Comparison of ENCODE assay signal across 8 cellular contexts in genomic region chr12:56078931-56079728, GRCh38. TPM values are rescaled to one million over a fixed set of nuclear protein-coding genes. Genes with fewer than 3 reads are reported as not detected.
DNase-seq lines count a peak whose midpoint lies in the region; ATAC-seq, FAIRE-seq and TF ChIP-seq lines count a peak whose summit lies in the region.

No MANE protein-coding gene starts in this region.

- TF ChIP-seq EP300 in GM12878 (IDR thresholded peaks at IDR 0.05; ENCODE audit: borderline replicate concordance in 1 of 2, control insufficient read depth in 1 of 2, low read depth in 2 of 2, low read length in 2 of 2), result no peak

- WGBS in GM12878 (ENCODE audit: insufficient coverage, insufficient replicate concordance, low lambda C conversion rate, missing lambda C conversion rate), result 10% methylated on average over 50 of the region's 50 CpGs

- peak overlapping the region; percentile 95 for H3K4me2 ChIP-seq in GM12878 (ENCODE audit: control insufficient read depth, insufficient read depth)

- peak overlapping the region; percentile 84 to 94 (median 86) for H3K4me3 Mint-ChIP-seq in CD8-positive, alpha-beta memory T cell

- no peaks in the 10 kb centered on the region for H4K20me1 ChIP-seq in GM12878 (ENCODE audit: control insufficient read depth, insufficient read depth)

- RAD21 ChIA-PET in GM12878 (lab: Charles Lee; ENCODE audit: unreplicated experiment), result no interaction called here

- no TSS peak for BruUV-seq in GM12878 (replicated peaks; lab: Mats Ljungman, UMichigan)

- peak overlapping the region; percentile 55 for H2AFZ ChIP-seq in GM12878 (ENCODE audit: control insufficient read depth, low read depth, low read length)

- in situ Hi-C loops in GM12878 (cut with MboI), result no loop called here

- TF ChIP-seq CTCF in GM12878 (IDR thresholded peaks at IDR 0.05 in 2 of 3, conservative IDR thresholded peaks at IDR 0.05 in 1 of 3; ENCODE audit: control insufficient read depth in 2 of 3, extremely low read depth in 1 of 3, insufficient read depth in 1 of 3, low read depth in 3 of 3, low read length in 3 of 3), result peak; percentile 37 to 61 (median 45)

- peak; percentile 37 to 70 (median 42) for DNase-seq in CD8-positive, alpha-beta memory T cell
- DNase-seq in NAMALWA (ENCODE audit: low spot score), result peak; percentile 53
- peak; percentile 23 for DNase-seq in T-helper 22 cell (ENCODE audit: low read depth)
- no peak for DNase-seq in GM12878 (ENCODE audit: low read depth, low spot score)
- DNase-seq in hippocampal formation (lab: John Stamatoyannopoulos, UW), result peak; percentile 40 to 83
- DNase-seq in pulmonary artery endothelial cell (ENCODE audit: low read depth, low spot score), result peak; percentile 66

- peaks cover 7 to 12% of the 10 kb centered on the region in 2 donors for H3K27me3 Mint-ChIP-seq in CD8-positive, alpha-beta memory T cell

- H3K27ac ChIP-seq in CD8-positive, alpha-beta memory T cell (ENCODE audit: low read depth, low read length), result peak overlapping the region; percentile 38
- no peak overlapping the region for H3K27ac ChIP-seq in GM12878 (ENCODE audit: control insufficient read depth, insufficient read depth)

- CTCF ChIA-PET in CD8-positive, alpha-beta memory T cell (lab: Charles Lee), result interaction anchor here (0.7 to 1.6 kb wide), 12 partner anchors 10 to 83 kb away, joined by 3 to 8 read pairs (median 3); partner anchors contain the start of genes PA2G4, RPL41 and ZC3H10
- CTCF ChIA-PET in GM12878 (lab: Yijun Ruan, JAX), result interaction anchor here (0.6 kb wide), 2 partner anchors 352 to 360 kb away, joined by 3 read pairs; no protein-coding TSS in a partner anchor

- H3K36me3 ChIP-seq in CD8-positive, alpha-beta memory T cell (ENCODE audit: insufficient read depth, low read length), result no peaks in the 10 kb centered on the region
- H3K36me3 ChIP-seq in GM12878 (ENCODE audit: control insufficient read depth in 2 of 2, insufficient read depth in 2 of 2, low read length in 1 of 2), result no peaks in the 10 kb centered on the region

- peak overlapping the region in 6 of 8 donors; percentile 10 to 70 (median 50) for H3K27ac Mint-ChIP-seq in CD8-positive, alpha-beta memory T cell

- no peaks in the 10 kb centered on the region for H3K79me2 ChIP-seq in GM12878 (ENCODE audit: control insufficient read depth, insufficient read depth, low read length)

- no peak overlapping the region for H3K9ac ChIP-seq in GM12878 (ENCODE audit: control insufficient read depth, insufficient read depth, low read length)

- TF ChIP-seq RAD21 in GM12878 (IDR thresholded peaks at IDR 0.05; ENCODE audit: insufficient read depth, low read depth, low read length), result no peak

- H3K9me3 Mint-ChIP-seq in CD8-positive, alpha-beta memory T cell, result no peaks in the 10 kb centered on the region

- peaks cover 0 to 1% (median 0%) of the 10 kb centered on the region in 3 donors for H3K36me3 Mint-ChIP-seq in CD8-positive, alpha-beta memory T cell

- peaks cover 5% of the 10 kb centered on the region for H3K4me1 ChIP-seq in CD8-positive, alpha-beta memory T cell (ENCODE audit: insufficient read depth, low read length)
- H3K4me1 ChIP-seq in GM12878 (ENCODE audit: control insufficient read depth, insufficient read depth, low read length), result no peaks in the 10 kb centered on the region

- no peak for TF ChIP-seq POLR2A in GM12878 (IDR thresholded peaks at IDR 0.05; ENCODE audit: low read depth, low read length)

- POLR2A ChIA-PET in CD8-positive, alpha-beta memory T cell (lab: Charles Lee), result interaction anchor here (1.4 to 2.2 kb wide), 2 partner anchors 25 to 39 kb away, joined by 4 to 9 read pairs; partner anchors contain the start of genes PA2G4 and ZC3H10
- POLR2A ChIA-PET in GM12878 (lab: Charles Lee), result no interaction called here

- H3K9me3 ChIP-seq in CD8-positive, alpha-beta memory T cell (ENCODE audit: low read length), result no peaks in the 10 kb centered on the region
- H3K9me3 ChIP-seq in GM12878 (replicated peaks; ENCODE audit: control insufficient read depth, insufficient read depth, low read length), result no peaks in the 10 kb centered on the region

- SMC1A ChIA-PET in GM12878 (lab: Charles Lee; ENCODE audit: uncharacterized antibody, unreplicated experiment), result no interaction called here

- ATAC-seq in GM21423 (IDR thresholded peaks at IDR 0.05; ENCODE audit: unreplicated experiment), result peak; percentile 61
- ATAC-seq in GM12878, result peak; percentile 86
- no peak for ATAC-seq in HG03565 (IDR thresholded peaks at IDR 0.05; ENCODE audit: unreplicated experiment)

- H3K27me3 ChIP-seq in CD8-positive, alpha-beta memory T cell (ENCODE audit: insufficient read depth, low read length, poor library complexity, severe bottlenecking), result peaks cover 6% of the 10 kb centered on the region
- peaks cover 9 to 15% of the 10 kb centered on the region in 2 experiments; a peak in 3 of 4 replicates for H3K27me3 ChIP-seq in GM12878 (replicated peaks in 1 of 2; ENCODE audit: control insufficient read depth in 2 of 2, insufficient read depth in 2 of 2, low read length in 1 of 2)

- peak overlapping the region; percentile 83 for H3K4me3 ChIP-seq in CD8-positive, alpha-beta memory T cell (ENCODE audit: low read length)
- peak overlapping the region; percentile 65 for H3K4me3 ChIP-seq in GM12878

- intact Hi-C loops in GM12878 (cut with micrococcal nuclease; ENCODE audit: unreplicated experiment), result no loop called here

- no peak for FAIRE-seq in GM12878 (lab: Jason Lieb, UNC)

- H3K4me1 Mint-ChIP-seq in CD8-positive, alpha-beta memory T cell, result peaks cover 3 to 24% (median 4%) of the 10 kb centered on the region in 3 donors

RNA-seq across cellular contexts. Expression of gene ERBB3, which starts 0.8 kb away (rescaled TPM):
- 1 to 10 TPM; 1.7 to 1.9 TPM for total RNA-seq in CD8-positive, alpha-beta memory T cell
- 0.63 TPM for polyA plus RNA-seq in CD8-positive, alpha-beta memory T cell
- not detected in 2 replicates for total RNA-seq in GM12878 (2013; cell fraction: nucleolus; rRNA removed)
- total RNA-seq in GM12878 (2014; rRNA removed) (not detected in 2 replicates), GM12878 (2014; rRNA removed; fragmentation: Illumina TruSeq; extraction: Trizol) (0.04 TPM in 1 of 2 replicates, not detected in the other), GM12878 (2021) (0.58 and 0.72 TPM in 2 replicates), pulmonary artery endothelial cell (0.07 and 0.11 TPM in 2 replicates)
- polyA plus RNA-seq in GM12878 (2011; ENCODE audit: low read depth), result not detected
- polyA plus RNA-seq in GM12878 (2011; rRNA removed) (not detected in 2 replicates), GM12878 (2014; fragmentation: Illumina TruSeq; extraction: Trizol) (0.03 and 0.08 TPM in 2 replicates), GM12878 (2014; fragmentation: Nextera tagmentation; extraction: Ambion mirVana) (under 1 TPM in 1 of 2 experiments, not detected in 1; 0.08 TPM), GM12878 (2014; rRNA removed) (0.03 and 0.04 TPM in 2 replicates), GM12878 (2016; fragmentation: Nextera tagmentation; extraction: Ambion mirVana) (not detected)
- polyA plus RNA-seq in GM12878 (2011; cell fraction: cytosol; rRNA removed), result not detected in 2 replicates
- not detected in 2 replicates for polyA plus RNA-seq in GM12878 (2011; cell fraction: nucleus; rRNA removed)
- polyA plus RNA-seq in GM12878 (2012), result 0.15 and 0.17 TPM in 2 replicates
- not detected in 2 replicates for polyA minus RNA-seq in GM12878 (2011; rRNA and poly(A)+ RNA removed)
- not detected in 2 replicates for polyA minus RNA-seq in GM12878 (2011; cell fraction: cytosol; rRNA and poly(A)+ RNA removed)
- not detected in 2 replicates for polyA minus RNA-seq in GM12878 (2011; cell fraction: nucleus; rRNA and poly(A)+ RNA removed)

RNA-seq across cellular contexts. Expression of gene PA2G4, which starts 25.2 kb away (rescaled TPM):
- 100 to 1,000 TPM; 468 to 504 TPM for total RNA-seq in CD8-positive, alpha-beta memory T cell
- polyA plus RNA-seq in CD8-positive, alpha-beta memory T cell, result 249 TPM
- 132 and 137 TPM in 2 replicates for total RNA-seq in GM12878 (2013; cell fraction: nucleolus; rRNA removed)
- total RNA-seq in GM12878 (2014; rRNA removed) (355 and 400 TPM in 2 replicates), GM12878 (2014; rRNA removed; fragmentation: Illumina TruSeq; extraction: Trizol) (410 and 430 TPM in 2 replicates), GM12878 (2021) (277 and 280 TPM in 2 replicates), pulmonary artery endothelial cell (240 and 266 TPM in 2 replicates)
- 129 TPM for polyA plus RNA-seq in GM12878 (2011; ENCODE audit: low read depth)
- polyA plus RNA-seq in GM12878 (2011; rRNA removed) (468 and 540 TPM in 2 replicates), GM12878 (2014; fragmentation: Illumina TruSeq; extraction: Trizol) (491 and 563 TPM in 2 replicates), GM12878 (2014; fragmentation: Nextera tagmentation; extraction: Ambion mirVana) (100 to 1,000 TPM; 148 to 215 TPM), GM12878 (2014; rRNA removed) (383 and 415 TPM in 2 replicates), GM12878 (2016; fragmentation: Nextera tagmentation; extraction: Ambion mirVana) (100 to 1,000 TPM; 498 to 514 TPM)
- polyA plus RNA-seq in GM12878 (2011; cell fraction: cytosol; rRNA removed), result 237 and 291 TPM in 2 replicates
- polyA plus RNA-seq in GM12878 (2011; cell fraction: nucleus; rRNA removed), result 259 and 303 TPM in 2 replicates
- 171 and 173 TPM in 2 replicates for polyA plus RNA-seq in GM12878 (2012)
- 158 and 227 TPM in 2 replicates for polyA minus RNA-seq in GM12878 (2011; rRNA and poly(A)+ RNA removed)
- 72.6 and 96.4 TPM in 2 replicates for polyA minus RNA-seq in GM12878 (2011; cell fraction: cytosol; rRNA and poly(A)+ RNA removed)
- polyA minus RNA-seq in GM12878 (2011; cell fraction: nucleus; rRNA and poly(A)+ RNA removed), result 54.6 and 85.4 TPM in 2 replicates

RNA-seq across cellular contexts. Expression of gene RPL41, which starts 37.3 kb away (rescaled TPM):
- 1,000 to 10,000 TPM; 5,711 to 5,990 TPM for total RNA-seq in CD8-positive, alpha-beta memory T cell
- polyA plus RNA-seq in CD8-positive, alpha-beta memory T cell, result 7,268 TPM
- 334 and 462 TPM in 2 replicates for total RNA-seq in GM12878 (2013; cell fraction: nucleolus; rRNA removed)
- total RNA-seq in GM12878 (2014; rRNA removed) (6,008 and 6,605 TPM in 2 replicates), GM12878 (2014; rRNA removed; fragmentation: Illumina TruSeq; extraction: Trizol) (7,047 and 7,337 TPM in 2 replicates), GM12878 (2021) (5,267 and 5,474 TPM in 2 replicates), pulmonary artery endothelial cell (2,515 and 3,966 TPM in 2 replicates)
- 10,100 TPM for polyA plus RNA-seq in GM12878 (2011; ENCODE audit: low read depth)
- polyA plus RNA-seq in GM12878 (2011; rRNA removed) (14,787 and 15,000 TPM in 2 replicates), GM12878 (2014; fragmentation: Illumina TruSeq; extraction: Trizol) (9,589 and 10,255 TPM in 2 replicates), GM12878 (2014; fragmentation: Nextera tagmentation; extraction: Ambion mirVana) (over 10,000 TPM; 18,805 to 19,112 TPM), GM12878 (2014; rRNA removed) (7,850 and 8,961 TPM in 2 replicates), GM12878 (2016; fragmentation: Nextera tagmentation; extraction: Ambion mirVana) (1,000 to 10,000 TPM; 4,144 to 4,477 TPM)
- 17,621 and 20,103 TPM in 2 replicates for polyA plus RNA-seq in GM12878 (2011; cell fraction: cytosol; rRNA removed)
- polyA plus RNA-seq in GM12878 (2011; cell fraction: nucleus; rRNA removed), result 5,313 and 5,539 TPM in 2 replicates
- 10,955 and 14,767 TPM in 2 replicates for polyA plus RNA-seq in GM12878 (2012)
- 2,516 and 2,593 TPM in 2 replicates for polyA minus RNA-seq in GM12878 (2011; rRNA and poly(A)+ RNA removed)
- 1,044 and 1,084 TPM in 2 replicates for polyA minus RNA-seq in GM12878 (2011; cell fraction: cytosol; rRNA and poly(A)+ RNA removed)
- polyA minus RNA-seq in GM12878 (2011; cell fraction: nucleus; rRNA and poly(A)+ RNA removed), result 306 and 308 TPM in 2 replicates

RNA-seq across cellular contexts. Expression of gene RPS26, which starts 37.4 kb away (rescaled TPM):
- 10 to 100 TPM; 48.8 to 59.9 TPM for total RNA-seq in CD8-positive, alpha-beta memory T cell
- 1,127 TPM for polyA plus RNA-seq in CD8-positive, alpha-beta memory T cell
- total RNA-seq in GM12878 (2013; cell fraction: nucleolus; rRNA removed), result 75.1 and 88.8 TPM in 2 replicates
- total RNA-seq in GM12878 (2014; rRNA removed) (597 and 686 TPM in 2 replicates), GM12878 (2014; rRNA removed; fragmentation: Illumina TruSeq; extraction: Trizol) (1,014 and 1,019 TPM in 2 replicates), GM12878 (2021) (75.5 and 86.4 TPM in 2 replicates), pulmonary artery endothelial cell (94.9 and 101 TPM in 2 replicates)
- 165 TPM for polyA plus RNA-seq in GM12878 (2011; ENCODE audit: low read depth)
- polyA plus RNA-seq in GM12878 (2011; rRNA removed) (214 and 442 TPM in 2 replicates), GM12878 (2014; fragmentation: Illumina TruSeq; extraction: Trizol) (784 and 1,270 TPM in 2 replicates), GM12878 (2014; fragmentation: Nextera tagmentation; extraction: Ambion mirVana) (1,000 to 10,000 TPM; 2,920 to 3,147 TPM), GM12878 (2014; rRNA removed) (618 and 656 TPM in 2 replicates), GM12878 (2016; fragmentation: Nextera tagmentation; extraction: Ambion mirVana) (100 to 1,000 TPM; 855 to 907 TPM)
- 830 and 2,449 TPM in 2 replicates for polyA plus RNA-seq in GM12878 (2011; cell fraction: cytosol; rRNA removed)
- 258 and 284 TPM in 2 replicates for polyA plus RNA-seq in GM12878 (2011; cell fraction: nucleus; rRNA removed)
- polyA plus RNA-seq in GM12878 (2012), result 770 and 960 TPM in 2 replicates
- 507 and 724 TPM in 2 replicates for polyA minus RNA-seq in GM12878 (2011; rRNA and poly(A)+ RNA removed)
- polyA minus RNA-seq in GM12878 (2011; cell fraction: cytosol; rRNA and poly(A)+ RNA removed), result 62.0 and 68.0 TPM in 2 replicates
- 57.3 and 66.8 TPM in 2 replicates for polyA minus RNA-seq in GM12878 (2011; cell fraction: nucleus; rRNA and poly(A)+ RNA removed)

RNA-seq across cellular contexts. Expression of gene ZC3H10, which starts 38.9 kb away (rescaled TPM):
- 1 to 10 TPM; 8.1 to 9.0 TPM for total RNA-seq in CD8-positive, alpha-beta memory T cell
- polyA plus RNA-seq in CD8-positive, alpha-beta memory T cell, result 3.2 TPM
- 17.6 and 18.6 TPM in 2 replicates for total RNA-seq in GM12878 (2013; cell fraction: nucleolus; rRNA removed)
- 4.2 and 4.4 TPM in 2 replicates for total RNA-seq in GM12878 (2014; rRNA removed)
- total RNA-seq in GM12878 (2014; rRNA removed; fragmentation: Illumina TruSeq; extraction: Trizol), result 4.3 TPM in 2 replicates
- total RNA-seq in GM12878 (2021), result 6.4 and 7.0 TPM in 2 replicates
- polyA plus RNA-seq in GM12878 (2011; ENCODE audit: low read depth), result 0.56 TPM
- 1.3 and 1.8 TPM in 2 replicates for polyA plus RNA-seq in GM12878 (2011; rRNA removed)
- polyA plus RNA-seq in GM12878 (2011; cell fraction: cytosol; rRNA removed), result 1.3 and 1.7 TPM in 2 replicates
- polyA plus RNA-seq in GM12878 (2011; cell fraction: nucleus; rRNA removed), result 4.7 and 5.0 TPM in 2 replicates
- polyA plus RNA-seq in GM12878 (2012), result 0.89 and 1.4 TPM in 2 replicates
- polyA plus RNA-seq in GM12878 (2014; fragmentation: Illumina TruSeq; extraction: Trizol), result 1.8 and 2.6 TPM in 2 replicates
- polyA plus RNA-seq in GM12878 (2014; fragmentation: Nextera tagmentation; extraction: Ambion mirVana), result under 1 TPM; 0.56 to 0.75 TPM
- polyA plus RNA-seq in GM12878 (2014; rRNA removed), result 3.2 and 4.0 TPM in 2 replicates
- polyA plus RNA-seq in GM12878 (2016; fragmentation: Nextera tagmentation; extraction: Ambion mirVana), result 1 to 10 TPM; 3.3 to 4.2 TPM
- 11.3 and 12.2 TPM in 2 replicates for polyA minus RNA-seq in GM12878 (2011; rRNA and poly(A)+ RNA removed)
- polyA minus RNA-seq in GM12878 (2011; cell fraction: cytosol; rRNA and poly(A)+ RNA removed), result 2.3 and 2.7 TPM in 2 replicates
- 19.3 and 28.1 TPM in 2 replicates for polyA minus RNA-seq in GM12878 (2011; cell fraction: nucleus; rRNA and poly(A)+ RNA removed)
- total RNA-seq in pulmonary artery endothelial cell, result 5.5 and 7.0 TPM in 2 replicates
